Comparison of ENCODE assay signal across 10 cellular contexts in the genomic region with DNA sequence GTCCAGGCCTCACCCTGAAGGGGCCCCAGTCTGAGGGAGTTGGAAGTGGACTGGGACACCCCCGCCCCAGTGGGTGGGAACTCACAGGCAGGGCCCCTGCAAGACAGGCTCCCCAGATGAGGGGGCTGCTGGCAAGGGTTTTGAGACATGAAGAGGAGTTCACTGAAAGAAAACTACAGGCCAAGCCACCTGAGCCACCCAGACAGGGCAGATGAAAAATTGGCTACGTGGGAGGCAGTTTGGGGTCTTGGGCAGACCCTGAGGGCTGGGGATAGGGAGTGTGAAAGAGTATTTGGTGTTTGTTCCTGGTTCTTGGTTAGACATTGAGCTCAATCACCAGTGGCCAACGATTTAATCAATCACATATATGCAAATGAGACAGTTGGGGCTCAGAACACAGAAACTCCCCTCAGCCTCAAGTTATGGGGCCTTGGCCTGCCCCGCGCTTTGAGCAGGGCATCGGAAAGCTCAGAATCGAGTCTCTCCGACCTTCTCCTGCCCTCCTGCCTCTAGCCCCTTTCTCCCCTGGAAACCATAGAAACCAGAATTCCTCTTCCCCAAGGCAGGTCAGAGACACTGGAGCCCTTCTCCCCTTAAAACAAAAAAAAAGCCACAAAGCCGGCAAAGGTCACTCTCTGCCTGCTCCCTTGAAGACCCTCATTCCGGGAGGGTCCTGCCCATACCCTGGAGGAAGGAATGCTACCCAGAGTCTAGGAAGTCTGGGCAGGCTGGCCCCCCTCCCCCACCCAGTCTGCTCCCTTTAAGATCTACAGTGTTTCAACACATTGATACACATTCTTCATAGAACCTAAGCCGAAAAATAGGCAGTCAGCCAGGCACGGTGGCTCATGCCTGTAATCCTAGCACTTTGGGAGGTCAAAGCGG. TPM values are rescaled to one million over a fixed set of nuclear protein-coding genes. Genes with fewer than 3 reads are reported as not detected.
DNase-seq lines count a peak whose midpoint lies in the region; ATAC-seq, FAIRE-seq and TF ChIP-seq lines count a peak whose summit lies in the region.
"Had no signal": no experiment of that assay in that cellular context is flagged by ENCODE, and none has a peak within 500 bp of the region (broad histone marks: within the 10 kb centered on the region; RNA-seq: fewer than 3 reads in every experiment).

No MANE protein-coding gene starts in this region.

- peaks cover 2% of the 10 kb centered on the region; the same call in 1 of the 2 replicates for H4K20me1 ChIP-seq in PC-9 (ENCODE audit: insufficient read depth)

- H3K36me3 ChIP-seq in PC-9 (ENCODE audit: low read depth) (no peaks in the 10 kb centered on the region; the same call in 1 of the 2 replicates), esophagus muscularis mucosa (peaks cover 9 to 30% (median 27%) of the 10 kb centered on the region in 4 donors)

- H3K4me3 ChIP-seq in PC-9, result no peak overlapping the region
- H3K4me3 ChIP-seq in esophagus muscularis mucosa, result no peak overlapping the region

- BruUV-seq in PC-9 (replicated peaks; lab: Mats Ljungman, UMichigan), result no TSS peak

- TF ChIP-seq POLR2A in esophagus muscularis mucosa (IDR thresholded peaks at IDR 0.05; ENCODE audit: low read depth), result no peak

- H3K27ac ChIP-seq in PC-9 (peak overlapping the region; percentile 72), esophagus muscularis mucosa (replicated peaks in 1 of 4) (peak overlapping the region; percentile 68 to 86 (median 75))

- H3K9me2 ChIP-seq in PC-9 (ENCODE audit: insufficient read depth), result no peaks in the 10 kb centered on the region

- no peak for TF ChIP-seq EP300 in esophagus muscularis mucosa (IDR thresholded peaks at IDR 0.05)

- CTCF ChIA-PET in PC-9 (lab: Charles Lee), result interaction anchor here (0.7 kb wide), 1 partner anchor 120 kb away, joined by 3 read pairs; no protein-coding TSS in a partner anchor

- intact Hi-C loops in PC-9 (cut with micrococcal nuclease; ENCODE audit: unreplicated experiment), result no loop called here
- intact Hi-C loops in esophagus muscularis mucosa (cut with DNase I), result no loop called here

- 71% methylated on average over 12 of the region's 13 CpGs for WGBS in esophagus muscularis mucosa

- H2AFZ ChIP-seq in PC-9, result no peak overlapping the region

- H3K27me3 ChIP-seq in PC-9 (ENCODE audit: insufficient read depth, low read depth) (no peaks in the 10 kb centered on the region), esophagus muscularis mucosa (no peaks in the 10 kb centered on the region)

- peak overlapping the region; percentile 80 for H3K4me2 ChIP-seq in PC-9

- FAIRE-seq in GM18507 (lab: Jason Lieb, UNC), result peak; percentile 5
- FAIRE-seq: islet of Langerhans had no signal

- H3F3A ChIP-seq in PC-9 (ENCODE audit: insufficient read depth, low read depth), result peaks cover 76% of the 10 kb centered on the region

- H3K79me2 ChIP-seq in PC-9 (ENCODE audit: low read depth), result peaks cover 8% of the 10 kb centered on the region; the same call in 1 of the 2 replicates

- POLR2A ChIA-PET in PC-9 (lab: Charles Lee; ENCODE audit: unreplicated experiment), result no interaction called here

- TF ChIP-seq CTCF in PC-9 (conservative IDR thresholded peaks at IDR 0.05) (no peak), esophagus muscularis mucosa (IDR thresholded peaks at IDR 0.05) (no peak)

- no peak for ATAC-seq in HG03432 (IDR thresholded peaks at IDR 0.05; ENCODE audit: unreplicated experiment)
- ATAC-seq in HG03196 (IDR thresholded peaks at IDR 0.05; ENCODE audit: unreplicated experiment), result no peak

- peaks cover 22% of the 10 kb centered on the region for H3K4me1 ChIP-seq in PC-9 (replicated peaks; ENCODE audit: insufficient read depth)
- peaks cover 21 to 58% (median 46%) of the 10 kb centered on the region in 4 donors for H3K4me1 ChIP-seq in esophagus muscularis mucosa

- DNase-seq in GM18507 (ENCODE audit: extremely low spot score, insufficient read length, low read depth) (no peak), PC-9 (peak in 1 of 2 experiments; percentile 74), esophagus muscularis mucosa (ENCODE audit: extremely low spot score) (no peak), renal cortical epithelial cell (ENCODE audit: low read depth) (peak; percentile 56), NCI-H69 (lab: John Stamatoyannopoulos, UW) (no peak), inferior parietal cortex (ENCODE audit: extremely low spot score) (no peak)
- DNase-seq: NCI-H1105 had no signal

- H3K9me3 ChIP-seq in PC-9 (ENCODE audit: insufficient read depth, low read depth), result no peaks in the 10 kb centered on the region
- H3K9me3 ChIP-seq in esophagus muscularis mucosa, result no peaks in the 10 kb centered on the region

RNA-seq across cellular contexts. Expression of a gene that starts 1.3 kb away (rescaled TPM):
- total RNA-seq in PC-9 (2021), result 129 and 142 TPM in 2 replicates
- 10 to 100 TPM; 15.8 to 38.9 (median 26.2) TPM for total RNA-seq in esophagus muscularis mucosa
- total RNA-seq in renal cortical epithelial cell, result 37.5 and 69.9 TPM in 2 replicates

RNA-seq across cellular contexts. Expression of a gene that starts 20.1 kb away (rescaled TPM):
- total RNA-seq in PC-9 (2021) (56.6 and 65.2 TPM in 2 replicates), esophagus muscularis mucosa (100 to 1,000 TPM in 1 of 4 donors, 10 to 100 TPM in 3; 53.2 to 109 (median 77.8) TPM), renal cortical epithelial cell (40.5 and 49.3 TPM in 2 replicates)

RNA-seq across cellular contexts. Expression of a gene that starts 41.8 kb away (rescaled TPM):
- total RNA-seq in PC-9 (2021) (not detected in 2 replicates), esophagus muscularis mucosa (10 to 100 TPM in 1 of 4 donors, 1 to 10 TPM in 3; 5.8 to 20.4 (median 7.0) TPM), renal cortical epithelial cell (not detected in 2 replicates)

RNA-seq across cellular contexts. Expression of a gene that starts 53.3 kb away (rescaled TPM):
- 15.1 and 17.2 TPM in 2 replicates for total RNA-seq in PC-9 (2021)
- 1 to 10 TPM; 1.6 to 5.6 (median 3.8) TPM for total RNA-seq in esophagus muscularis mucosa
- total RNA-seq in renal cortical epithelial cell, result 108 and 190 TPM in 2 replicates
